ENCODE assay signal across 8 cellular contexts in the genomic region with DNA sequence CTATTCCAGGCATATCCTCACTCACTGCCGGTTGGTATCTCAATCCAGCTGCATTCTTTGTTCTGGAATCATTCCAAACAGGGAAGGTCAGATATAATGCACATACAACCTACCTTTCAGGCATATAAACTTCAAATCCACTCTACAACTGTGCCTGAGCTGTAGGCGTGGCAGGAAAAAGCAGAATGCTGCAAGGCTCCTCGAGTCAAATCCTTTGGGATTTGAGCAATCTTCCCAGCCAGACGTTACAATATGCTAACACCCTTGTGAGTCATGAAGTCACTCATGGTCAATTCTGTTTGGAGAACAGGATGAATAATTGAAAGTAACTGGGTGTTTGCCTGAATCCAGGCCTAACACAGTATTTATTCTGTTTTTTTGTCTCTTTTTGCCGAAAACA.
DNase-seq lines count a peak whose midpoint lies in the region; ATAC-seq and TF ChIP-seq lines count a peak whose summit lies in the region.

No MANE protein-coding gene starts in this region.

- intact Hi-C loops in activated B cell treated with CpG ODN at 0.5 μM for 24 hours (cut with micrococcal nuclease): no loop called here
- intact Hi-C loops in heart right ventricle (cut with DNase I): loop anchor here in 1 of 10 donors (5.0 kb wide), 1 partner anchor 40 kb away; no protein-coding TSS in a partner anchor

- no peak overlapping the region for H3K4me3 Mint-ChIP-seq in activated B cell treated with CpG ODN at 0.5 μM for 24 hours

- peak overlapping the region in 2 of 5 donors; percentile 19 to 81 for H3K9ac ChIP-seq in subcutaneous abdominal adipose tissue (ENCODE audit: low read length in 5 of 5)

- H3K4me3 ChIP-seq in heart right ventricle: no peak overlapping the region
- H3K4me3 ChIP-seq in subcutaneous abdominal adipose tissue (ENCODE audit: low read depth in 1 of 5, low read length in 5 of 5): peak overlapping the region in 2 of 5 donors; percentile 11 to 23

- H3K27ac ChIP-seq in heart right ventricle: peak overlapping the region; percentile 35 to 87 (median 76)
- H3K27ac ChIP-seq in subcutaneous abdominal adipose tissue (ENCODE audit: low read depth, low read length): peak overlapping the region; percentile 98

- H3K4me1 ChIP-seq in heart right ventricle: peaks cover 0 to 28% (median 18%) of the 10 kb centered on the region in 9 donors
- peaks cover 11 to 31% (median 22%) of the 10 kb centered on the region in 5 donors for H3K4me1 ChIP-seq in subcutaneous abdominal adipose tissue (ENCODE audit: control insufficient read depth in 5 of 5, insufficient read depth in 5 of 5, low read length in 5 of 5)

- no peaks in the 10 kb centered on the region for H3K9me3 ChIP-seq in heart right ventricle
- no peaks in the 10 kb centered on the region for H3K9me3 ChIP-seq in subcutaneous abdominal adipose tissue (ENCODE audit: control insufficient read depth in 5 of 5, low read length in 5 of 5)

- H3K4me1 Mint-ChIP-seq in activated B cell treated with CpG ODN at 0.5 μM for 24 hours: peaks cover 69% of the 10 kb centered on the region

- H3K9me3 Mint-ChIP-seq in activated B cell treated with CpG ODN at 0.5 μM for 24 hours: no peaks in the 10 kb centered on the region

- POLR2A ChIA-PET in activated B cell treated with CpG ODN at 0.5 μM for 24 hours (lab: Charles Lee): no interaction called here

- H3K27me3 ChIP-seq in heart right ventricle: no peaks in the 10 kb centered on the region
- H3K27me3 ChIP-seq in subcutaneous abdominal adipose tissue (ENCODE audit: control insufficient read depth in 5 of 5, insufficient read depth in 4 of 5, low read length in 5 of 5): no peaks in the 10 kb centered on the region

- WGBS in heart right ventricle, 2 donors: 32 to 41% methylated on average over 5 of the region's 5 CpGs

- CTCF ChIA-PET in activated B cell treated with CpG ODN at 0.5 μM for 24 hours (lab: Charles Lee): no interaction called here

- no peaks in the 10 kb centered on the region for H3K27me3 Mint-ChIP-seq in activated B cell treated with CpG ODN at 0.5 μM for 24 hours

- no peak for TF ChIP-seq CTCF in activated B cell treated with CpG ODN at 0.5 μM for 24 hours (IDR thresholded peaks at IDR 0.05)
- no peak for TF ChIP-seq CTCF in heart right ventricle (IDR thresholded peaks at IDR 0.05)

- H3K27ac Mint-ChIP-seq in activated B cell treated with CpG ODN at 0.5 μM for 24 hours: peak overlapping the region; percentile 37

- DNase-seq in GOT3 (lab: John Stamatoyannopoulos, UW): peak; percentile 14
- DNase-seq in activated B cell treated with CpG ODN at 0.5 μM for 24 hours: no peak
- DNase-seq in heart right ventricle: peak in 1 of 2 donors; percentile 65
- no peak for DNase-seq in GDM1 (lab: John Stamatoyannopoulos, UW)
- DNase-seq in cerebellar nuclear complex (lab: John Stamatoyannopoulos, UW): no peak
- DNase-seq in activated CD8-positive, alpha-beta memory T cell treated with anti-CD3 and anti-CD28 coated beads, Interleukin-2, amount 50 U/mL, for 48 hours: no peak

- no peak for ATAC-seq in activated B cell treated with CpG ODN at 0.5 μM for 24 hours (ENCODE audit: low read depth)
- peak; percentile 86 to 96 (median 94) for ATAC-seq in heart right ventricle
- ATAC-seq in HG03108 (IDR thresholded peaks at IDR 0.05; ENCODE audit: unreplicated experiment): no peak

- H3K36me3 Mint-ChIP-seq in activated B cell treated with CpG ODN at 0.5 μM for 24 hours (ENCODE audit: low read depth): no peaks in the 10 kb centered on the region

- no peaks in the 10 kb centered on the region for H3K36me3 ChIP-seq in heart right ventricle
- no peaks in the 10 kb centered on the region for H3K36me3 ChIP-seq in subcutaneous abdominal adipose tissue (ENCODE audit: control insufficient read depth in 5 of 5, insufficient read depth in 5 of 5, low read length in 5 of 5)

Comparison
In these comparisons a context has a peak if more than half of its experiments do, and no peak if none do; other contexts are left out.
1. ATAC-seq: peak in heart right ventricle (8 of 8); none in activated B cell treated with CpG ODN at 0.5 μM for 24 hours (single experiment) and HG03108 (single experiment).